34 cellular contexts compared by ENCODE assay signal in the genomic region with DNA sequence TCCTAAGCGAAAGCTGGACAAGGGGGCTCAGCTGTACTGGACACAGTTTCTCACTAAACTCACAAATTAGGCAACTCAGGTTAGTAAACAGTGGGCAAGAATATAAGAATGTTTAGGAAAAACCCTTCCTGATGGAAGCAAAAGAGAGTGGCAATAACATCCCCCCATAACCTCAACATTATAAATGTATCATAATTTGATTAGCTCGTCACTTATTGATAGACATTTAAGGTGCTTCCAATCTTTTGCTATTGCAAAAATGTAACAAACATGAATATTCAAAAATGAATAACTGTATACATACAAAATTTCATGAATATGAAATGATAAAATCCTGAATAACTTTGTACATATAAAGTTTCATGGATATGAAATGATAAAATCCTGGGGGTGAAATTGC.
"Had no signal": no experiment of that assay in that cellular context is flagged by ENCODE, and none has a peak within 500 bp of the region (broad histone marks: within the 10 kb centered on the region; RNA-seq: fewer than 3 reads in every experiment).

No MANE protein-coding gene starts in this region.

- H3K36me3 ChIP-seq: MG63 had no signal

- H3K4me3 ChIP-seq: MG63 had no signal

- DNase-seq: Karpas-422, Kasumi-1, MG63, MM.1S, MV-4-11, NCI-H1048, NCI-H1092, NCI-H1092 treated with DMSO at 0.1 percent for 48 hours, NCI-H1105, NCI-H1105 treated with DMSO at 0.1 percent for 48 hours, NCI-H1417, NCI-H1417 treated with DMSO at 0.1 percent for 48 hours, NCI-H1436, NCI-H1436 treated with DMSO at 0.1 percent for 48 hours, NCI-H146, NCI-H1694, NCI-H1694 treated with DMSO at 0.1 percent for 48 hours, NCI-H187, NCI-H187 treated with DMSO at 0.1 percent for 48 hours, NCI-H1930, NCI-H2029, NCI-H2029 treated with DMSO at 0.1 percent for 48 hours, NCI-H2081, NCI-H2081 treated with DMSO at 0.1 percent for 48 hours, NCI-H2107, NCI-H2171, NCI-H2171 treated with DMSO at 0.1 percent for 48 hours, NCI-H2227 treated with DMSO at 0.1 percent for 48 hours, NCI-H226, NCI-H345, NCI-H446, NCI-H446 treated with DMSO at 0.1 percent for 48 hours, NCI-H510A, NCI-H510A treated with DMSO at 0.1 percent for 48 hours had no signal

- H3K27me3 ChIP-seq: MG63 had no signal
